ENCODE assay signal across 11 cellular contexts in genomic region chr17:47967607-47968252, GRCh38. TPM values are rescaled to one million over a fixed set of nuclear protein-coding genes. Genes with fewer than 3 reads are reported as not detected.
DNase-seq lines count a peak whose midpoint lies in the region; ATAC-seq, FAIRE-seq and TF ChIP-seq lines count a peak whose summit lies in the region.
"Had no signal": no experiment of that assay in that cellular context is flagged by ENCODE, and none has a peak within 500 bp of the region (broad histone marks: within the 10 kb centered on the region; RNA-seq: fewer than 3 reads in every experiment).

No MANE protein-coding gene starts in this region.

- H3K27ac ChIP-seq in Panc1 (ENCODE audit: low read length) (0 out of 2 replicates have a peak overlapping the region, but pooled peaks have one; percentile 10), epithelial cell of prostate (peak overlapping the region; percentile 75)

- H3K27me3 ChIP-seq in Caco-2 (replicated peaks; ENCODE audit: control insufficient read depth, insufficient read depth, low read length): no peaks in the 10 kb centered on the region
- no peaks in the 10 kb centered on the region for H3K27me3 ChIP-seq in Panc1 (ENCODE audit: control insufficient read depth, insufficient read depth, low read length)
- H3K27me3 ChIP-seq: adrenal gland had no signal

- BruUV-seq in Caco-2 (replicated peaks; lab: Mats Ljungman, UMichigan) (no TSS peak), Panc1 (replicated peaks; lab: Mats Ljungman, UMichigan) (no TSS peak)

- H3K4me3 ChIP-seq in Caco-2 (ENCODE audit: low read depth, low read length) (no peak overlapping the region), Panc1 (ENCODE audit: low read depth in 2 of 2, low read length in 2 of 2) (no peak overlapping the region)
- H3K4me3 ChIP-seq: adrenal gland had no signal

- POLR2A ChIA-PET in Caco-2 (lab: Charles Lee): no interaction called here
- POLR2A ChIA-PET in Panc1 (lab: Charles Lee): no interaction called here

- no peaks in the 10 kb centered on the region for H3K36me3 ChIP-seq in Caco-2 (ENCODE audit: control insufficient read depth, insufficient read depth, low read length)
- H3K36me3 ChIP-seq in Panc1 (ENCODE audit: control insufficient read depth, insufficient read depth, low read length): no peaks in the 10 kb centered on the region
- H3K36me3 ChIP-seq: adrenal gland had no signal

- H3K4me3 Mint-ChIP-seq in Caco-2 (ENCODE audit: unreplicated experiment) (no peak overlapping the region), nephron (no peak overlapping the region)
- H3K4me3 Mint-ChIP-seq in activated CD4-positive, alpha-beta T cell treated with anti-CD3 and anti-CD28 coated beads, Interleukin-2, amount 10 ng/mL, durations not matched to agents 24 days and 14 days: no peak overlapping the region

- CTCF ChIA-PET in Caco-2 (lab: Charles Lee) (interaction anchor here (4.6 to 7.0 kb wide), 3 partner anchors 9 to 24 kb away, joined by 157 to 219 read pairs (median 172); partner anchors contain the start of genes PNPO and PRR15L), Panc1 (lab: Charles Lee) (interaction anchor here (0.7 to 1.2 kb wide), 2 partner anchors 21 to 22 kb away, joined by 3 to 5 read pairs; no protein-coding TSS in a partner anchor)

- H3K4me1 Mint-ChIP-seq in Caco-2 (ENCODE audit: low read depth, unreplicated experiment) (peaks cover 43% of the 10 kb centered on the region), nephron (peaks cover 22% of the 10 kb centered on the region)
- H3K4me1 Mint-ChIP-seq in activated CD4-positive, alpha-beta T cell treated with anti-CD3 and anti-CD28 coated beads, Interleukin-2, amount 10 ng/mL, durations not matched to agents 24 days and 14 days: peaks cover 17% of the 10 kb centered on the region

- H3K9me3 Mint-ChIP-seq in Caco-2 (ENCODE audit: unreplicated experiment): no peaks in the 10 kb centered on the region
- no peaks in the 10 kb centered on the region for H3K9me3 Mint-ChIP-seq in nephron
- no peaks in the 10 kb centered on the region for H3K9me3 Mint-ChIP-seq in activated CD4-positive, alpha-beta T cell treated with anti-CD3 and anti-CD28 coated beads, Interleukin-2, amount 10 ng/mL, durations not matched to agents 24 days and 14 days

- in situ Hi-C loops in Panc1 (cut with HindIII; ENCODE audit: low pct_unique_long_range_greater_than_20kb, low sequenced_read_pairs): no loop called here

- H3K27me3 Mint-ChIP-seq in Caco-2 (ENCODE audit: insufficient read depth, unreplicated experiment) (no peaks in the 10 kb centered on the region), nephron (ENCODE audit: low read depth) (peaks cover 8% of the 10 kb centered on the region)
- H3K27me3 Mint-ChIP-seq in activated CD4-positive, alpha-beta T cell treated with anti-CD3 and anti-CD28 coated beads, Interleukin-2, amount 10 ng/mL, durations not matched to agents 24 days and 14 days: no peaks in the 10 kb centered on the region

- intact Hi-C loops in Caco-2 (cut with micrococcal nuclease; ENCODE audit: unreplicated experiment) (no loop called here), Panc1 (cut with micrococcal nuclease; ENCODE audit: unreplicated experiment) (no loop called here)
- intact Hi-C loops in activated CD4-positive, alpha-beta T cell treated with anti-CD3 and anti-CD28 coated beads, Interleukin-2, amount 10 ng/mL, durations not matched to agents 24 days and 14 days (cut with micrococcal nuclease): no loop called here

- H3K4me1 ChIP-seq in Caco-2: peaks cover 59% of the 10 kb centered on the region
- H3K4me1 ChIP-seq in Panc1 (ENCODE audit: control insufficient read depth, insufficient read depth, low read length): peaks cover 20% of the 10 kb centered on the region

- peaks cover 19% of the 10 kb centered on the region for H3K36me3 Mint-ChIP-seq in Caco-2 (ENCODE audit: insufficient read depth, unreplicated experiment)
- H3K36me3 Mint-ChIP-seq in nephron (ENCODE audit: low read depth): no peaks in the 10 kb centered on the region
- no peaks in the 10 kb centered on the region for H3K36me3 Mint-ChIP-seq in activated CD4-positive, alpha-beta T cell treated with anti-CD3 and anti-CD28 coated beads, Interleukin-2, amount 10 ng/mL, durations not matched to agents 24 days and 14 days (ENCODE audit: low read depth)

- H3K9me3 ChIP-seq in Caco-2 (no peaks in the 10 kb centered on the region), Panc1 (ENCODE audit: control insufficient read depth, insufficient read depth, low read depth, low read length) (no peaks in the 10 kb centered on the region)
- H3K9me3 ChIP-seq: adrenal gland had no signal

- DNase-seq in Caco-2 (peak in 1 of 2 experiments; percentile 71), Panc1 (ENCODE audit: low read depth, low spot score) (no peak), epithelial cell of prostate (ENCODE audit: low read depth, low spot score) (peak; percentile 80), NOMO-1 treated with DMSO at 0.1 percent for 48 hours (lab: John Stamatoyannopoulos, UW; ENCODE audit: unreplicated experiment) (no peak), urothelium cell line (ENCODE audit: low spot score) (no peak)
- no peak for DNase-seq in activated CD4-positive, alpha-beta T cell treated with anti-CD3 and anti-CD28 coated beads, Interleukin-2, amount 10 ng/mL, durations not matched to agents 24 days and 14 days
- no peak for DNase-seq in activated CD8-positive, alpha-beta memory T cell treated with anti-CD3 and anti-CD28 coated beads for 24 hours

- no peak for FAIRE-seq in urothelium cell line (lab: Jason Lieb, UNC)

- TF ChIP-seq CTCF in Caco-2 (IDR thresholded peaks at IDR 0.05; ENCODE audit: insufficient read depth in 1 of 2, low read depth in 1 of 2, low read length in 1 of 2, severe bottlenecking in 1 of 2, unreplicated experiment in 1 of 2) (no peak), Panc1 (IDR thresholded peaks at IDR 0.05) (no peak), nephron (IDR thresholded peaks at IDR 0.05; ENCODE audit: unreplicated experiment in 3 of 3) (no peak)

- H3K27ac Mint-ChIP-seq in Caco-2 (ENCODE audit: unreplicated experiment): peak overlapping the region; percentile 53
- H3K27ac Mint-ChIP-seq in nephron: peak overlapping the region in 2 of 3 experiments; percentile 25 to 61
- no peak overlapping the region for H3K27ac Mint-ChIP-seq in activated CD4-positive, alpha-beta T cell treated with anti-CD3 and anti-CD28 coated beads, Interleukin-2, amount 10 ng/mL, durations not matched to agents 24 days and 14 days

- no peak for ATAC-seq in Panc1

RNA-seq across cellular contexts. Expression of gene CDK5RAP3, which starts 3.2 kb away (rescaled TPM):
- total RNA-seq in Caco-2 (2022) (425 and 427 TPM in 2 replicates), Panc1 (2021; ENCODE audit: unreplicated experiment) (193 TPM)
- polyA plus RNA-seq in Panc1 (2012; ENCODE audit: insufficient read length): 137 TPM
- total RNA-seq in activated CD4-positive, alpha-beta T cell treated with anti-CD3 and anti-CD28 coated beads, Interleukin-2, amount 10 ng/mL, durations not matched to agents 24 days and 14 days: 192 and 202 TPM in 2 replicates

RNA-seq across cellular contexts. Expression of gene PRR15L, which starts 10.0 kb away (rescaled TPM):
- total RNA-seq in Caco-2 (2022) (24.3 and 30.5 TPM in 2 replicates), Panc1 (2021; ENCODE audit: unreplicated experiment) (0.18 TPM)
- not detected for polyA plus RNA-seq in Panc1 (2012; ENCODE audit: insufficient read length)
- total RNA-seq in activated CD4-positive, alpha-beta T cell treated with anti-CD3 and anti-CD28 coated beads, Interleukin-2, amount 10 ng/mL, durations not matched to agents 24 days and 14 days: not detected in 2 replicates
- total RNA-seq: glomerular endothelial cell, mononuclear cell had no signal

RNA-seq across cellular contexts. Expression of gene PNPO, which starts 26.4 kb away (rescaled TPM):
- total RNA-seq in Caco-2 (2022): 110 and 118 TPM in 2 replicates
- 20.1 TPM for total RNA-seq in Panc1 (2021; ENCODE audit: unreplicated experiment)
- 19.3 TPM for polyA plus RNA-seq in Panc1 (2012; ENCODE audit: insufficient read length)
- 61.5 and 69.4 TPM in 2 replicates for total RNA-seq in activated CD4-positive, alpha-beta T cell treated with anti-CD3 and anti-CD28 coated beads, Interleukin-2, amount 10 ng/mL, durations not matched to agents 24 days and 14 days

Comparison
In these comparisons a context has a peak if more than half of its experiments do, and no peak if none do; other contexts are left out.
1. RNA of gene PRR15L, which starts 10.0 kb away (total RNA-seq): 24.3 to 30.5 TPM in Caco-2; 0.18 TPM in Panc1 (single experiment) and not detected in activated CD4-positive, alpha-beta T cell treated with anti-CD3 and anti-CD28 coated beads, Interleukin-2, amount 10 ng/mL, durations not matched to agents 24 days and 14 days; every median in the first group is over 10 times any median in the second.